ENCODE assay signal across 9 cellular contexts in the genomic region with DNA sequence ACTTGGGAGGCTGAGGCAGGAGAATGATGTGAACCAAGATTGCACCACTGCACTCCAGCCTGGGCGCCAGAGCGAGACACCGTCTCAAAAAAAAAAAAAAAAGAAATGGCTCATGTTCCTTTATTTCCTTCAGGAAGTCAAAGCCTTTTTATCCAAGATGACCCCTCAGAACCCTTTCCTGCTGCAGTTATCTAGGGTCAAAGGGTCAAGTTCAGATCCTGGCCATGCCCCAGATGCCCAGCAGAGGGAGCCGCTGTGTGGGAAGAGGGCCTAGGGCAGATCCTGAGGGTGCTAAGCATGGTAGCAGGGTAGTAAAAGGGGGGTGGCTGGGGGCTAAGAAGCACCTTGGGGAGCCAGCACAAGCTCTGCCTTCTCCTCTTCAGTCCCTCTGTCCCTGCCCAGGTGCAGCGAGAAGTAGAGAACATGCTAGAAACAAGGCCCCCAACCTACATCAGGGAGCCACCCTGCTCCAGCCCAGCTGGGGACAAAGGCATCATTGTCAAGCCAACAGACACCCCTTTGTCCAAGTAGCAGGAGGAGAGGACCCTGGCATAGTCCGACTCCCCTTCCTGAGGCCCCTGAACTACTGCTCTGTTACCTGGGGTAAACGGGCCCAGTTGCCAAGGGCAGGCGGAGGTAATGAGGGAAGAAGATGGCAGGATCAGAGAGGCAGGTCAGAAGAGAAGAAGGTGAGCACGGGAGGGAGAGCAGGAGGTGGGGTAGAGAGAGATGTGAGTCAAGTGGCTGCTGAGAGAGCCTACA. TPM values are rescaled to one million over a fixed set of nuclear protein-coding genes. Genes with fewer than 3 reads are reported as not detected.
DNase-seq lines count a peak whose midpoint lies in the region; ATAC-seq, FAIRE-seq and TF ChIP-seq lines count a peak whose summit lies in the region.
"Had no signal": no experiment of that assay in that cellular context is flagged by ENCODE, and none has a peak within 500 bp of the region (broad histone marks: within the 10 kb centered on the region; RNA-seq: fewer than 3 reads in every experiment).

No MANE protein-coding gene starts in this region.

- TF ChIP-seq CTCF in D721Med (IDR thresholded peaks at IDR 0.05; ENCODE audit: insufficient read depth, missing control alignments) (peak; percentile 66), HCT116 (IDR thresholded peaks at IDR 0.05 in 2 of 3, conservative IDR thresholded peaks at IDR 0.05 in 1 of 3; ENCODE audit: borderline replicate concordance in 1 of 3, insufficient read depth in 1 of 3, low read depth in 2 of 3, low read length in 2 of 3) (peak; percentile 90 to 96 (median 91); a peak in 5 of 6 replicates), RWPE1 (conservative IDR thresholded peaks at IDR 0.05; ENCODE audit: low read depth) (peak; percentile 64), sigmoid colon (IDR thresholded peaks at IDR 0.05) (peak; percentile 56 to 84 (median 62))

- RAD21 ChIA-PET in HCT116 (lab: Charles Lee; ENCODE audit: low non-redundant PET in 1 of 2, low total read pairs in 2 of 2, uncharacterized antibody in 2 of 2, unreplicated experiment in 2 of 2) = interaction anchor here (0.7 to 1.3 kb wide), 5 partner anchors 31 to 74 kb away, joined by 3 to 5 read pairs (median 4); partner anchors contain the start of gene COPZ1 (in 1 of the 2)

- no peaks in the 10 kb centered on the region for H3K36me3 Mint-ChIP-seq in activated naive CD8-positive, alpha-beta T cell treated with anti-CD3 and anti-CD28 coated beads, Interleukin-2, amount 50 U/mL, for 24 hours (ENCODE audit: low read depth)

- H3K36me3 ChIP-seq in HCT116 (ENCODE audit: control insufficient read depth in 1 of 2, insufficient read depth in 2 of 2, low read length in 2 of 2) (no peaks in the 10 kb centered on the region), sigmoid colon (peaks cover 0 to 1% (median 0%) of the 10 kb centered on the region in 4 donors)

- H3K4me2 ChIP-seq in HCT116 (ENCODE audit: low read length) = no peak overlapping the region

- ATAC-seq in HCT116 (peak; percentile 79), left ventricle myocardium superior (peak; percentile 61), GM19328 (IDR thresholded peaks at IDR 0.05; ENCODE audit: unreplicated experiment) (no peak)
- ATAC-seq in activated naive CD8-positive, alpha-beta T cell treated with anti-CD3 and anti-CD28 coated beads, Interleukin-2, amount 50 U/mL, for 24 hours = peak; percentile 58

- H3K4me1 ChIP-seq in HCT116 (ENCODE audit: control insufficient read depth in 1 of 2, insufficient read depth in 2 of 2, low read length in 2 of 2) = no peaks in the 10 kb centered on the region
- no peaks in the 10 kb centered on the region for H3K4me1 ChIP-seq in sigmoid colon

- peaks cover 4% of the 10 kb centered on the region; the same call in 1 of the 2 replicates for H3K27me3 ChIP-seq in HCT116 (ENCODE audit: insufficient read depth, low read length)
- H3K27me3 ChIP-seq in sigmoid colon = peaks cover 0 to 9% (median 9%) of the 10 kb centered on the region in 3 donors

- intact Hi-C loops in HCT116 (cut with micrococcal nuclease) (loop anchor here (1.0 kb wide), 2 partner anchors 30 to 66 kb away; no protein-coding TSS in a partner anchor), left ventricle myocardium superior (cut with micrococcal nuclease) (no loop called here), sigmoid colon (cut with DNase I) (loop anchor here (2.0 kb wide), 2 partner anchors 66 to 74 kb away; no protein-coding TSS in a partner anchor)

- TF ChIP-seq EP300 in sigmoid colon (IDR thresholded peaks at IDR 0.05) = no peak

- no peaks in the 10 kb centered on the region for H3K79me2 ChIP-seq in HCT116 (ENCODE audit: insufficient read depth, low read length)

- H3K4me3 Mint-ChIP-seq in activated naive CD8-positive, alpha-beta T cell treated with anti-CD3 and anti-CD28 coated beads, Interleukin-2, amount 50 U/mL, for 24 hours = no peak overlapping the region

- TF ChIP-seq RAD21 in HCT116 (IDR thresholded peaks at IDR 0.05; ENCODE audit: low read depth) = peak; percentile 90

- no peak overlapping the region for H3K27ac ChIP-seq in HCT116 (ENCODE audit: low read depth, low read length)
- H3K27ac ChIP-seq in RWPE1 = no peak overlapping the region
- H3K27ac ChIP-seq in sigmoid colon = no peak overlapping the region
- H3K27ac ChIP-seq: SK-N-MC had no signal

- BruUV-seq in HCT116 (replicated peaks; lab: Mats Ljungman, UMichigan) = no TSS peak

- H3K4me3 ChIP-seq in HCT116 (replicated peaks in 1 of 2; ENCODE audit: low read depth in 1 of 2, low read length in 2 of 2) (no peak overlapping the region), sigmoid colon (no peak overlapping the region)
- H3K4me3 ChIP-seq: SK-N-MC had no signal

- WGBS in sigmoid colon, 2 donors = 43 to 62% methylated on average over 9 of the region's 9 CpGs

- POLR2A ChIA-PET in HCT116 (lab: Charles Lee) (interaction anchor here (1.0 to 2.6 kb wide), 4 partner anchors 7 to 31 kb away, joined by 4 to 15 read pairs (median 8); partner anchors contain the start of genes CBX5, COPZ1 and HNRNPA1), RWPE1 (lab: Yijun Ruan, JAX; ENCODE audit: low non-redundant PET) (no interaction called here)

- CTCF ChIA-PET in HCT116 (lab: Charles Lee) (interaction anchor here (0.7 to 2.8 kb wide), 12 partner anchors 9 to 85 kb away, joined by 3 to 16 read pairs (median 4); partner anchors contain the start of genes CBX5, COPZ1 and HNRNPA1), RWPE1 (lab: Yijun Ruan, JAX) (interaction anchor here (0.7 to 1.0 kb wide), 6 partner anchors 12 to 313 kb away, joined by 3 to 7 read pairs (median 4); partner anchors contain the start of gene COPZ1)

- FAIRE-seq in D721Med (lab: Jason Lieb, UNC) = no peak

- peaks cover 12% of the 10 kb centered on the region for H3K27me3 Mint-ChIP-seq in activated naive CD8-positive, alpha-beta T cell treated with anti-CD3 and anti-CD28 coated beads, Interleukin-2, amount 50 U/mL, for 24 hours

- no peaks in the 10 kb centered on the region for H4K20me1 ChIP-seq in HCT116 (ENCODE audit: insufficient read depth)

- no peaks in the 10 kb centered on the region for H3K9me2 ChIP-seq in HCT116 (ENCODE audit: insufficient read depth)

- DNase-seq in D721Med (ENCODE audit: insufficient read length, low spot score) = no peak
- DNase-seq in HCT116 (ENCODE audit: low read depth, low spot score) = no peak
- DNase-seq in RWPE1 (ENCODE audit: low spot score) = peak; percentile 60
- DNase-seq in activated naive CD8-positive, alpha-beta T cell treated with anti-CD3 and anti-CD28 coated beads, Interleukin-2, amount 50 U/mL, for 24 hours = peak; percentile 78
- peak; percentile 55 for DNase-seq in left ventricle myocardium superior
- DNase-seq in sigmoid colon = no peak
- no peak for DNase-seq in cerebellar cortex (ENCODE audit: low spot score)

- TF ChIP-seq POLR2A in HCT116 (IDR thresholded peaks at IDR 0.05; ENCODE audit: borderline replicate concordance, extremely low read depth, insufficient read depth, insufficient read length) = no peak
- no peak for TF ChIP-seq POLR2A in sigmoid colon (IDR thresholded peaks at IDR 0.05)

- H3K27ac Mint-ChIP-seq in activated naive CD8-positive, alpha-beta T cell treated with anti-CD3 and anti-CD28 coated beads, Interleukin-2, amount 50 U/mL, for 24 hours = no peak overlapping the region

- H3K9me3 ChIP-seq in HCT116 (ENCODE audit: control insufficient read depth in 1 of 2, insufficient read depth in 1 of 2, low read depth in 1 of 2, low read length in 2 of 2) = no peaks in the 10 kb centered on the region
- no peaks in the 10 kb centered on the region for H3K9me3 ChIP-seq in sigmoid colon

- no peak overlapping the region for H3K9ac ChIP-seq in HCT116 (ENCODE audit: low read length)

- H3K4me1 Mint-ChIP-seq in activated naive CD8-positive, alpha-beta T cell treated with anti-CD3 and anti-CD28 coated beads, Interleukin-2, amount 50 U/mL, for 24 hours = peaks cover 5% of the 10 kb centered on the region

- no peak overlapping the region for H2AFZ ChIP-seq in HCT116 (ENCODE audit: low read depth, low read length, poor library complexity, severe bottlenecking)

- no peaks in the 10 kb centered on the region for H3K9me3 Mint-ChIP-seq in activated naive CD8-positive, alpha-beta T cell treated with anti-CD3 and anti-CD28 coated beads, Interleukin-2, amount 50 U/mL, for 24 hours

TF ChIP-seq in HCT116, 20 proteins besides CTCF, POLR2A, EP300 and RAD21:
- TF ChIP-seq CEBPB (IDR thresholded peaks at IDR 0.05; ENCODE audit: low read depth) = no peak
- peak; percentile 38 for TF ChIP-seq YY1 (IDR thresholded peaks at IDR 0.05; ENCODE audit: extremely low read depth, insufficient replicate concordance, low read depth, low read length)

RNA-seq across cellular contexts. Expression of gene NFE2, which starts 6.5 kb away (rescaled TPM):
- 1.3 TPM for total RNA-seq in HCT116 (2021; ENCODE audit: unreplicated experiment)
- polyA plus RNA-seq in HCT116 (2012) = 0.69 and 0.81 TPM in 2 replicates
- 0.74 TPM for total RNA-seq in left ventricle myocardium superior
- under 1 TPM in 1 of 4 donors, not detected in 3; 0.54 TPM for total RNA-seq in sigmoid colon
- under 1 TPM in 1 of 3 donors, not detected in 2; 0.45 TPM for polyA plus RNA-seq in sigmoid colon

RNA-seq across cellular contexts. Expression of gene HNRNPA1, which starts 13.8 kb away (rescaled TPM):
- total RNA-seq in HCT116 (2021; ENCODE audit: unreplicated experiment) (1,878 TPM), left ventricle myocardium superior (450 TPM), sigmoid colon (100 to 1,000 TPM; 318 to 657 (median 410) TPM)
- 1,517 and 1,973 TPM in 2 replicates for polyA plus RNA-seq in HCT116 (2012)
- polyA plus RNA-seq in sigmoid colon = 1,000 to 10,000 TPM in 2 of 3 donors, 100 to 1,000 TPM in 1; 594 to 1,311 (median 1,117) TPM

RNA-seq across cellular contexts. Expression of gene CBX5, which starts 14.4 kb away (rescaled TPM):
- 72.3 TPM for total RNA-seq in HCT116 (2021; ENCODE audit: unreplicated experiment)
- polyA plus RNA-seq in HCT116 (2012) = 9.7 and 16.1 TPM in 2 replicates
- total RNA-seq in left ventricle myocardium superior = 48.0 TPM
- 10 to 100 TPM; 18.6 to 30.7 (median 24.8) TPM for total RNA-seq in sigmoid colon
- polyA plus RNA-seq in sigmoid colon = 10 to 100 TPM in 1 of 3 donors, 1 to 10 TPM in 2; 3.0 to 17.2 (median 4.9) TPM

RNA-seq across cellular contexts. Expression of gene COPZ1, which starts 30.6 kb away (rescaled TPM):
- total RNA-seq in HCT116 (2021; ENCODE audit: unreplicated experiment) = 191 TPM
- 169 and 175 TPM in 2 replicates for polyA plus RNA-seq in HCT116 (2012)
- total RNA-seq in left ventricle myocardium superior = 114 TPM
- total RNA-seq in sigmoid colon = 10 to 100 TPM; 39.6 to 74.2 (median 61.2) TPM
- polyA plus RNA-seq in sigmoid colon = 100 to 1,000 TPM; 114 to 155 (median 147) TPM

Comparison
In these comparisons a context has a peak if more than half of its experiments do, and no peak if none do; other contexts are left out.
1. DNase-seq: peak in RWPE1 (single experiment), activated naive CD8-positive, alpha-beta T cell treated with anti-CD3 and anti-CD28 coated beads, Interleukin-2, amount 50 U/mL, for 24 hours (single experiment) and left ventricle myocardium superior (single experiment); none in D721Med (single experiment), HCT116 (single experiment), sigmoid colon (single experiment) and cerebellar cortex (single experiment).
2. Peak in every context shown above with its lines, with median percentiles within 50 percentile points of each other: CTCF ChIP-seq.